ENCODE assay signal across 8 cellular contexts in genomic region chr7:151082151-151083070, GRCh38. TPM values are rescaled to one million over a fixed set of nuclear protein-coding genes. Genes with fewer than 3 reads are reported as not detected.
A peak's percentile ranks its signal among the peaks of the same experiment; 100 is the strongest.
DNase-seq lines count a peak whose midpoint lies in the region; ATAC-seq and TF ChIP-seq lines count a peak whose summit lies in the region.

No MANE protein-coding gene starts in this region.

- 69 to 72% methylated on average over 40 to 42 of the region's 42 CpGs for WGBS in ectodermal cell, 2 experiments

- peak overlapping the region; percentile 81 to 98 (median 86) for H3K4me3 ChIP-seq in BLaER1 treated with 17β-estradiol and CSF1 and Interleukin-3, amounts not matched to agents 10 nM and 100 nM
- H3K4me3 ChIP-seq in NB4 (ENCODE audit: low read depth, low read length): peak overlapping the region; percentile 60
- H3K4me3 ChIP-seq in ectodermal cell (ENCODE audit: insufficient read depth, low read depth, low read length): peak overlapping the region; percentile 85

- H3K27me3 Mint-ChIP-seq in nephron (ENCODE audit: low read depth): no peaks in the 10 kb centered on the region

- TF ChIP-seq POLR2A in NB4 (IDR thresholded peaks at IDR 0.05; ENCODE audit: extremely low read depth, insufficient read length): no peak

- peaks cover 66 to 78% (median 72%) of the 10 kb centered on the region in 10 experiments for H3K4me1 ChIP-seq in BLaER1 treated with 17β-estradiol and CSF1 and Interleukin-3, amounts not matched to agents 10 nM and 100 nM
- H3K4me1 ChIP-seq in ectodermal cell (ENCODE audit: control insufficient read depth, insufficient read depth, low read length): peaks cover 42% of the 10 kb centered on the region

- peak overlapping the region; percentile 94 to 97 (median 94) for H3K4me3 Mint-ChIP-seq in nephron

- H3K9me3 ChIP-seq in BLaER1 treated with 17β-estradiol and CSF1 and Interleukin-3, amounts not matched to agents 10 nM and 100 nM (replicated peaks in 1 of 11): no peaks in the 10 kb centered on the region
- H3K9me3 ChIP-seq in ectodermal cell (ENCODE audit: control insufficient read depth, low read length): no peaks in the 10 kb centered on the region

- DNase-seq in NB4 (ENCODE audit: low read depth) (no peak), NCI-H1417 treated with DMSO at 0.1 percent for 48 hours (lab: John Stamatoyannopoulos, UW) (no peak), cerebellum (ENCODE audit: low spot score) (no peak), DMS 273 treated with DMSO at 0.1 percent for 48 hours (lab: John Stamatoyannopoulos, UW) (no peak)

- H3K27ac ChIP-seq in BLaER1 treated with 17β-estradiol and CSF1 and Interleukin-3, amounts not matched to agents 10 nM and 100 nM: peak overlapping the region; percentile 25 to 98 (median 88)
- H3K27ac ChIP-seq in ectodermal cell (ENCODE audit: insufficient read depth, low read depth, low read length, poor library complexity, severe bottlenecking): no peak overlapping the region

- peak overlapping the region; percentile 98 to 100 (median 99) for H3K4me2 ChIP-seq in BLaER1 treated with 17β-estradiol and CSF1 and Interleukin-3, amounts not matched to agents 10 nM and 100 nM

- ATAC-seq in GM19324 (IDR thresholded peaks at IDR 0.05; ENCODE audit: low FRiP score, unreplicated experiment): no peak

- peaks cover 39% of the 10 kb centered on the region for H3K4me1 Mint-ChIP-seq in nephron

- peaks cover 0 to 35% (median 32%) of the 10 kb centered on the region in 11 experiments; a peak in 18 of 22 replicates for H3K27me3 ChIP-seq in BLaER1 treated with 17β-estradiol and CSF1 and Interleukin-3, amounts not matched to agents 10 nM and 100 nM
- peaks cover 12% of the 10 kb centered on the region for H3K27me3 ChIP-seq in ectodermal cell (ENCODE audit: control insufficient read depth, insufficient read depth, low read length, poor library complexity, severe bottlenecking)

- H3K9me3 Mint-ChIP-seq in nephron: no peaks in the 10 kb centered on the region

- H3K36me3 ChIP-seq in BLaER1 treated with 17β-estradiol and CSF1 and Interleukin-3, amounts not matched to agents 10 nM and 100 nM: peaks cover 0 to 22% (median 9%) of the 10 kb centered on the region in 11 experiments; a peak in 11 of 22 replicates
- no peaks in the 10 kb centered on the region for H3K36me3 ChIP-seq in ectodermal cell (ENCODE audit: control insufficient read depth, insufficient read depth, low read length)

- peak overlapping the region; percentile 86 to 96 (median 88) for H3K27ac Mint-ChIP-seq in nephron

- peaks cover 4 to 49% (median 31%) of the 10 kb centered on the region in 11 experiments; a peak in 21 of 22 replicates for H4K20me1 ChIP-seq in BLaER1 treated with 17β-estradiol and CSF1 and Interleukin-3, amounts not matched to agents 10 nM and 100 nM

- TF ChIP-seq CTCF in NB4 (IDR thresholded peaks at IDR 0.05; ENCODE audit: low read depth, low read length) (no peak), nephron (IDR thresholded peaks at IDR 0.05; ENCODE audit: unreplicated experiment in 3 of 3) (no peak)

- H3K36me3 Mint-ChIP-seq in nephron (ENCODE audit: low read depth): no peaks in the 10 kb centered on the region

- peak overlapping the region; percentile 90 to 99 (median 97) for H3K9ac ChIP-seq in BLaER1 treated with 17β-estradiol and CSF1 and Interleukin-3, amounts not matched to agents 10 nM and 100 nM

RNA-seq across cellular contexts. Expression of gene TMUB1, which starts 0.9 kb away (rescaled TPM):
- 45.6 TPM for polyA plus RNA-seq in ectodermal cell (2013, experiment 1 of 4)
- 38.3 TPM for polyA plus RNA-seq in ectodermal cell (2013, experiment 2 of 4)
- 41.6 TPM for polyA plus RNA-seq in ectodermal cell (2013, experiment 3 of 4)
- 41.5 TPM for polyA plus RNA-seq in ectodermal cell (2013, experiment 4 of 4)
- total RNA-seq in cerebellum: 7.6 TPM

RNA-seq across cellular contexts. Expression of gene FASTK, which starts 1.8 kb away (rescaled TPM):
- polyA plus RNA-seq in ectodermal cell (2013, experiment 1 of 4): 55.1 TPM
- polyA plus RNA-seq in ectodermal cell (2013, experiment 2 of 4): 44.8 TPM
- 48.3 TPM for polyA plus RNA-seq in ectodermal cell (2013, experiment 3 of 4)
- 55.4 TPM for polyA plus RNA-seq in ectodermal cell (2013, experiment 4 of 4)
- total RNA-seq in cerebellum: 26.5 TPM

RNA-seq across cellular contexts. Expression of gene AGAP3, which starts 3.9 kb away (rescaled TPM):
- 72.8 TPM for polyA plus RNA-seq in ectodermal cell (2013, experiment 1 of 4)
- polyA plus RNA-seq in ectodermal cell (2013, experiment 2 of 4): 63.8 TPM
- 55.5 TPM for polyA plus RNA-seq in ectodermal cell (2013, experiment 3 of 4)
- polyA plus RNA-seq in ectodermal cell (2013, experiment 4 of 4): 62.2 TPM
- 69.8 TPM for total RNA-seq in cerebellum

RNA-seq across cellular contexts. Expression of gene SLC4A2, which starts 23.0 kb away (rescaled TPM):
- 86.2 TPM for polyA plus RNA-seq in ectodermal cell (2013, experiment 1 of 4)
- polyA plus RNA-seq in ectodermal cell (2013, experiment 2 of 4): 81.1 TPM
- 63.2 TPM for polyA plus RNA-seq in ectodermal cell (2013, experiment 3 of 4)
- 71.0 TPM for polyA plus RNA-seq in ectodermal cell (2013, experiment 4 of 4)
- 15.8 TPM for total RNA-seq in cerebellum

RNA-seq across cellular contexts. Expression of gene CDK5, which starts 24.7 kb away (rescaled TPM):
- 17.6 TPM for polyA plus RNA-seq in ectodermal cell (2013, experiment 1 of 4)
- polyA plus RNA-seq in ectodermal cell (2013, experiment 2 of 4): 15.2 TPM
- polyA plus RNA-seq in ectodermal cell (2013, experiment 3 of 4): 15.4 TPM
- 18.9 TPM for polyA plus RNA-seq in ectodermal cell (2013, experiment 4 of 4)
- total RNA-seq in cerebellum: 21.6 TPM
